24 cellular contexts compared by ENCODE assay signal in the genomic region with DNA sequence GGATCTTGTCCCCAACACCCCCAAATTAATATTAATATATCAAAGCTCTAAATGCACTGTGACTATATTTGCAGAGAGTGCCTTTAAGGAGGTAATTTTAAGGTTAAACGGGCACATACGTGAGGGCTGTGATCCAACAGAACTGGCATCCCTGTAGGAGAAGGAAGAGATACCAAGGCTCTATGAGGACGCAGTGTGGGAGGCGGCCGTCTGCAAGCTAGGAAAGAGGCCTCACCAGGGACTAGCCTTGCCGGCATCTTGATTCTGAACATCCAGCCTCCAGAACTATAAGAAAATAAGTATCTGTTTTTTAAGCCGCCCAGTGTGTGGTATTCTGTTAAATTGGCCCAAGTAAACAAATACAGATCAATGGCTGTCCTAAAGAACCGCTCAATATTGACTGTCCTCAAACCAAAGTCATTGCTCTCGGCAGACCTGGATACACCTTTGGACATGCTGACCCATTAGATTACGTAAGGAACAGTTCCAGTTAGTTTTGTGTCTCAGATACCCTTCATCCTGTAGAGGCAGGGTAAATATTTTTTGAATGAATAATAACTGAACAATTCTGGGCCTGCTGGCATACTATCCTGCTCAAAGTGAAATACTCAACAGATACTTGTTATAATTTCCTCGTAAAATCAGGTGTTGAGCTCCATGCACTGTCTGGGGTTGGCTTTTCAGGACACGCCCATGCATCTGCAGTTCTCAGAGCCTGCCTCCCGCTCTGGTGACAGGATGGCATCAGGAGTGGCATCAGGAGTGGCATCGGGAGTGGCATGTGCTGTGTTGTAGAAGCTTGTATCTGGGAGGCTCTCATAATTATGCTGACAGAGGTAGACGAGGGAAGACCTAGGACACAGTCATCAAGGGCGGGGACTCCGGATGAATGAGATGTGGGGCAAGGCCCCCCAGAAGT. TPM values are rescaled to one million over a fixed set of nuclear protein-coding genes. Genes with fewer than 3 reads are reported as not detected.
"Had no signal": no experiment of that assay in that cellular context is flagged by ENCODE, and none has a peak within 500 bp of the region (broad histone marks: within the 10 kb centered on the region; RNA-seq: fewer than 3 reads in every experiment).

No MANE protein-coding gene starts in this region.

- H3K36me3 Mint-ChIP-seq: activated CD4-positive, alpha-beta memory T cell treated with anti-CD3 and anti-CD28 coated beads for 36 hours; activated naive CD4-positive, alpha-beta T cell treated with anti-CD3 and anti-CD28 coated beads, Interleukin-2, amount 10 ng/mL, durations not matched to agents 7 days and 5 days; activated naive CD8-positive, alpha-beta T cell treated with anti-CD3 and anti-CD28 coated beads for 36 hours; T-cell had no signal

- H3K4me3 ChIP-seq: SK-N-MC had no signal

- FAIRE-seq: TTC549 had no signal

- ATAC-seq: activated T-cell treated with anti-CD3 and anti-CD28 coated beads, Interleukin-2, amount 50 U/mL, for 72 hours; Right ventricle myocardium inferior; T-cell had no signal

- H3K27ac Mint-ChIP-seq: activated CD4-positive, alpha-beta memory T cell treated with anti-CD3 and anti-CD28 coated beads for 36 hours; activated CD4-positive, alpha-beta T cell treated with anti-CD3 and anti-CD28 coated beads, Interleukin-2, amount 10 ng/mL, durations not matched to agents 7 days and 5 days; activated naive CD4-positive, alpha-beta T cell treated with anti-CD3 and anti-CD28 coated beads, Interleukin-2, amount 10 ng/mL, durations not matched to agents 7 days and 5 days; activated naive CD8-positive, alpha-beta T cell treated with anti-CD3 and anti-CD28 coated beads for 36 hours; activated T-cell treated with anti-CD3 and anti-CD28 coated beads, Interleukin-2, amount 50 U/mL, for 72 hours; activated T-helper 2 cell treated with anti-CD3 and anti-CD28 coated beads, Interferon-gamma antibody, Interleukin-2, Interleukin-4, amounts not matched to agents 10 μg/mL and 5 μg/mL and 100 μg/mL, durations not matched to agents 14 hours and 24 hours and 36 hours; T-cell had no signal

- H3K27ac ChIP-seq: SK-N-MC, VCaP had no signal

- H3K9me3 Mint-ChIP-seq: activated CD4-positive, alpha-beta memory T cell treated with anti-CD3 and anti-CD28 coated beads for 36 hours; activated CD4-positive, alpha-beta T cell treated with anti-CD3 and anti-CD28 coated beads, Interleukin-2, amount 10 ng/mL, durations not matched to agents 7 days and 5 days; activated naive CD4-positive, alpha-beta T cell treated with anti-CD3 and anti-CD28 coated beads, Interleukin-2, amount 10 ng/mL, durations not matched to agents 7 days and 5 days; activated naive CD8-positive, alpha-beta T cell treated with anti-CD3 and anti-CD28 coated beads for 36 hours; activated T-cell treated with anti-CD3 and anti-CD28 coated beads, Interleukin-2, amount 50 U/mL, for 72 hours; activated T-helper 2 cell treated with anti-CD3 and anti-CD28 coated beads, Interferon-gamma antibody, Interleukin-2, Interleukin-4, amounts not matched to agents 10 μg/mL and 5 μg/mL and 100 μg/mL, durations not matched to agents 14 hours and 24 hours and 36 hours; T-cell had no signal

- H3K4me3 Mint-ChIP-seq: activated CD4-positive, alpha-beta memory T cell treated with anti-CD3 and anti-CD28 coated beads for 36 hours; activated CD4-positive, alpha-beta T cell treated with anti-CD3 and anti-CD28 coated beads, Interleukin-2, amount 10 ng/mL, durations not matched to agents 7 days and 5 days; activated naive CD4-positive, alpha-beta T cell treated with anti-CD3 and anti-CD28 coated beads, Interleukin-2, amount 10 ng/mL, durations not matched to agents 7 days and 5 days; activated naive CD8-positive, alpha-beta T cell treated with anti-CD3 and anti-CD28 coated beads for 36 hours; activated T-cell treated with anti-CD3 and anti-CD28 coated beads, Interleukin-2, amount 50 U/mL, for 72 hours; T-cell had no signal

- H3K4me1 Mint-ChIP-seq: activated CD4-positive, alpha-beta T cell treated with anti-CD3 and anti-CD28 coated beads, Interleukin-2, amount 10 ng/mL, durations not matched to agents 7 days and 5 days; activated naive CD8-positive, alpha-beta T cell treated with anti-CD3 and anti-CD28 coated beads for 36 hours had no signal

- DNase-seq: activated CD4-positive, alpha-beta memory T cell treated with anti-CD3 and anti-CD28 coated beads for 36 hours; activated CD4-positive, alpha-beta T cell treated with anti-CD3 and anti-CD28 coated beads, Interleukin-2, amount 10 ng/mL, durations not matched to agents 7 days and 5 days; activated CD4-positive, CD25-positive, alpha-beta regulatory T cell; activated gamma-delta T cell treated with Interleukin-2 at 50 U/mL for 16 hours; activated naive CD4-positive, alpha-beta T cell treated with anti-CD3 and anti-CD28 coated beads, Interleukin-2, amount 10 ng/mL, durations not matched to agents 7 days and 5 days; activated naive CD8-positive, alpha-beta T cell treated with anti-CD3 and anti-CD28 coated beads for 36 hours; activated T-cell treated with anti-CD3 and anti-CD28 coated beads, Interleukin-2, amount 50 U/mL, for 72 hours; anterior cingulate cortex; MM.1S; NCI-H1105; NCI-H1436 treated with DMSO at 0.1 percent for 48 hours; NCI-H187; NCI-H2081; NCI-H510A treated with DMSO at 0.1 percent for 48 hours; NCI-H69; NK-92 treated with Interleukin-12 subunit alpha and Interleukin-12 subunit beta, amount 100 ng/mL, for 24 hours; T-cell; T-helper 2 cell; T1000 had no signal

RNA-seq across cellular contexts. Expression of a gene that starts 6.3 kb away (rescaled TPM):
- total RNA-seq: activated CD4-positive, alpha-beta T cell treated with anti-CD3 and anti-CD28 coated beads, Interleukin-2, amount 10 ng/mL, durations not matched to agents 7 days and 5 days; T-cell had no signal
